1 cellular context compared by ENCODE assay signal in the genomic region with DNA sequence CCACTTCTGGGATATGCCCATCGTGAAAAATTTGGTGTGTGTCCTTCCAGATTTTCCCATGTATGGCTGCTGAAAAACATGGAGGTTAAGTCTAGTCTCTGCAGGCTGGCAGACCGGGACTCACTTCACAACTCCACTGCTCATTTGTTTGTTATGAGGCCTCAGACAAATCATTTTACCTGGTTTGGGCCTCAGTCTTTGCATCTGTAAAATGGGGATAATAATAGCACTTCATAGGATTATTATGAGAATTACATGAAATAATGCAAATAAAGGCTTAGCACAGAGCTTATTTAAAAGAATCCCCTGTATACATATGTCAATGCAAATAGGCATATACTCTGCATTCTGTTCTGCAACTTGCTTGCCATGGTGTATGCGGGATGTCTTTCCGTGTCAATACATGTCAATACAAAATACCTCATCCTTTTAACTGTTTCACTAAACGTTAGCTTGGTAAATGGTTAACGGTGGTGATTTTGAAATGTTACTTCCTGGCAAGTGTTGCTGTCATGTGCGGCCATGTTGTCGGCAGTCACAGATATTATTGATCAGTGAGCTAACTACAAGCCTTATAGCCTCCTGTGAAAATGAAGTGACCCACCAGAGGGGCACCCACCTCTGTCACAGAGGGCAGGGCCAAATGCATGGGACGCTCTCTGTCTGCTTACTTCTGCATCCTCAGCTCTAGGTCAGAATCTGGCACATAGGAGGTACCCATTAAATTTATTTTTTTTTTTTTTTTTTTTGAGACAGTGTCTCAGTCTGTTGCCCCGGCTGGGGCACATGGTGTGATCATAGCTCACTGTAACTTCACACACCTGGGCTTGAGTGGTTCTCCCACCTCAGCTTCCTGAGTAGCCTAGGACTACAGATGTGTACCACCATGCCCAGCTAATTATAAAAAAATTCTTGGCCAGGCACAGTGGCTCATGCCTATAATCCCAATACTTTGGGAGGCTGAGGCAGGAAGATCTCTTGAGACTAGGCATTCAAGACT.
TF ChIP-seq lines count a peak whose summit lies in the region.

No MANE protein-coding gene starts in this region.

TF ChIP-seq in HepG2, 621 proteins besides CTCF, POLR2A, EP300 and RAD21 (continues in another document):
- TF ChIP-seq, protein P1, sequence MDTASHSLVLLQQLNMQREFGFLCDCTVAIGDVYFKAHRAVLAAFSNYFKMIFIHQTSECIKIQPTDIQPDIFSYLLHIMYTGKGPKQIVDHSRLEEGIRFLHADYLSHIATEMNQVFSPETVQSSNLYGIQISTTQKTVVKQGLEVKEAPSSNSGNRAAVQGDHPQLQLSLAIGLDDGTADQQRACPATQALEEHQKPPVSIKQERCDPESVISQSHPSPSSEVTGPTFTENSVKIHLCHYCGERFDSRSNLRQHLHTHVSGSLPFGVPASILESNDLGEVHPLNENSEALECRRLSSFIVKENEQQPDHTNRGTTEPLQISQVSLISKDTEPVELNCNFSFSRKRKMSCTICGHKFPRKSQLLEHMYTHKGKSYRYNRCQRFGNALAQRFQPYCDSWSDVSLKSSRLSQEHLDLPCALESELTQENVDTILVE (CRISPR knock-in tag; IDR thresholded peaks at IDR 0.05), result peak; percentile 30; the same call in 1 of the 2 replicates
- TF ChIP-seq, protein P2, sequence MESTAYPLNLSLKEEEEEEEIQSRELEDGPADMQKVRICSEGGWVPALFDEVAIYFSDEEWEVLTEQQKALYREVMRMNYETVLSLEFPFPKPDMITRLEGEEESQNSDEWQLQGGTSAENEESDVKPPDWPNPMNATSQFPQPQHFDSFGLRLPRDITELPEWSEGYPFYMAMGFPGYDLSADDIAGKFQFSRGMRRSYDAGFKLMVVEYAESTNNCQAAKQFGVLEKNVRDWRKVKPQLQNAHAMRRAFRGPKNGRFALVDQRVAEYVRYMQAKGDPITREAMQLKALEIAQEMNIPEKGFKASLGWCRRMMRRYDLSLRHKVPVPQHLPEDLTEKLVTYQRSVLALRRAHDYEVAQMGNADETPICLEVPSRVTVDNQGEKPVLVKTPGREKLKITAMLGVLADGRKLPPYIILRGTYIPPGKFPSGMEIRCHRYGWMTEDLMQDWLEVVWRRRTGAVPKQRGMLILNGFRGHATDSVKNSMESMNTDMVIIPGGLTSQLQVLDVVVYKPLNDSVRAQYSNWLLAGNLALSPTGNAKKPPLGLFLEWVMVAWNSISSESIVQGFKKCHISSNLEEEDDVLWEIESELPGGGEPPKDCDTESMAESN (CRISPR knock-in tag; conservative IDR thresholded peaks at IDR 0.05), result no peak
- no peak for TF ChIP-seq KLF9 (CRISPR knock-in tag; IDR thresholded peaks at IDR 0.05; ENCODE audit: low read depth)
- no peak for TF ChIP-seq ZNF790 (CRISPR knock-in tag; IDR thresholded peaks at IDR 0.05; ENCODE audit: borderline replicate concordance)
- TF ChIP-seq, protein P3, sequence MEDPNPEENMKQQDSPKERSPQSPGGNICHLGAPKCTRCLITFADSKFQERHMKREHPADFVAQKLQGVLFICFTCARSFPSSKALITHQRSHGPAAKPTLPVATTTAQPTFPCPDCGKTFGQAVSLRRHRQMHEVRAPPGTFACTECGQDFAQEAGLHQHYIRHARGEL (CRISPR knock-in tag; IDR thresholded peaks at IDR 0.05), result no peak
- TF ChIP-seq ZNF629 (CRISPR knock-in tag; conservative IDR thresholded peaks at IDR 0.05), result peak; percentile 95
- TF ChIP-seq, protein P4, sequence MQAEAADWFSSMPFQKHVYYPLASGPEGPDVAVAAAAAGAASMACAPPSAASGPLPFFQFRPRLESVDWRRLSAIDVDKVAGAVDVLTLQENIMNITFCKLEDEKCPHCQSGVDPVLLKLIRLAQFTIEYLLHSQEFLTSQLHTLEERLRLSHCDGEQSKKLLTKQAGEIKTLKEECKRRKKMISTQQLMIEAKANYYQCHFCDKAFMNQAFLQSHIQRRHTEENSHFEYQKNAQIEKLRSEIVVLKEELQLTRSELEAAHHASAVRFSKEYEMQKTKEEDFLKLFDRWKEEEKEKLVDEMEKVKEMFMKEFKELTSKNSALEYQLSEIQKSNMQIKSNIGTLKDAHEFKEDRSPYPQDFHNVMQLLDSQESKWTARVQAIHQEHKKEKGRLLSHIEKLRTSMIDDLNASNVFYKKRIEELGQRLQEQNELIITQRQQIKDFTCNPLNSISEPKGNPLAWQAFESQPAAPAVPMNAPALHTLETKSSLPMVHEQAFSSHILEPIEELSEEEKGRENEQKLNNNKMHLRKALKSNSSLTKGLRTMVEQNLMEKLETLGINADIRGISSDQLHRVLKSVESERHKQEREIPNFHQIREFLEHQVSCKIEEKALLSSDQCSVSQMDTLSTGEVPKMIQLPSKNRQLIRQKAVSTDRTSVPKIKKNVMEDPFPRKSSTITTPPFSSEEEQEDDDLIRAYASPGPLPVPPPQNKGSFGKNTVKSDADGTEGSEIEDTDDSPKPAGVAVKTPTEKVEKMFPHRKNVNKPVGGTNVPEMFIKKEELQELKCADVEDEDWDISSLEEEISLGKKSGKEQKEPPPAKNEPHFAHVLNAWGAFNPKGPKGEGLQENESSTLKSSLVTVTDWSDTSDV (CRISPR knock-in tag; IDR thresholded peaks at IDR 0.05), result no peak
- TF ChIP-seq ZNF251 (CRISPR knock-in tag; IDR thresholded peaks at IDR 0.05), result no peak
- no peak for TF ChIP-seq ZNF354B (CRISPR knock-in tag; IDR thresholded peaks at IDR 0.05)
- TF ChIP-seq ADNP (CRISPR knock-in tag; IDR thresholded peaks at IDR 0.05), result 0 out of 2 replicates have a peak, but pooled peaks have one; percentile 26
- no peak for TF ChIP-seq ZNF570 (CRISPR knock-in tag; IDR thresholded peaks at IDR 0.05; ENCODE audit: borderline replicate concordance)
- TF ChIP-seq, protein P5, sequence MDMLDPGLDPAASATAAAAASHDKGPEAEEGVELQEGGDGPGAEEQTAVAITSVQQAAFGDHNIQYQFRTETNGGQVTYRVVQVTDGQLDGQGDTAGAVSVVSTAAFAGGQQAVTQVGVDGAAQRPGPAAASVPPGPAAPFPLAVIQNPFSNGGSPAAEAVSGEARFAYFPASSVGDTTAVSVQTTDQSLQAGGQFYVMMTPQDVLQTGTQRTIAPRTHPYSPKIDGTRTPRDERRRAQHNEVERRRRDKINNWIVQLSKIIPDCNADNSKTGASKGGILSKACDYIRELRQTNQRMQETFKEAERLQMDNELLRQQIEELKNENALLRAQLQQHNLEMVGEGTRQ (IDR thresholded peaks at IDR 0.05; ENCODE audit: low read depth, low read length), result no peak; the same call in 1 of the 2 replicates
- TF ChIP-seq, protein P5 (CRISPR knock-in tag; IDR thresholded peaks at IDR 0.05; ENCODE audit: borderline replicate concordance), result no peak
- no peak for TF ChIP-seq DNMT1 (CRISPR knock-in tag; IDR thresholded peaks at IDR 0.05)
- TF ChIP-seq RELA (CRISPR knock-in tag; IDR thresholded peaks at IDR 0.05), result no peak
- no peak for TF ChIP-seq ZNF563 (CRISPR knock-in tag; IDR thresholded peaks at IDR 0.05)
- peak; percentile 81; the same call in 1 of the 2 replicates for TF ChIP-seq ETV5 (CRISPR knock-in tag; IDR thresholded peaks at IDR 0.05; ENCODE audit: borderline replicate concordance)
- no peak for TF ChIP-seq ISX (CRISPR knock-in tag; conservative IDR thresholded peaks at IDR 0.05)
- no peak for TF ChIP-seq NFE2 (CRISPR knock-in tag; IDR thresholded peaks at IDR 0.05)
- TF ChIP-seq, protein P6, sequence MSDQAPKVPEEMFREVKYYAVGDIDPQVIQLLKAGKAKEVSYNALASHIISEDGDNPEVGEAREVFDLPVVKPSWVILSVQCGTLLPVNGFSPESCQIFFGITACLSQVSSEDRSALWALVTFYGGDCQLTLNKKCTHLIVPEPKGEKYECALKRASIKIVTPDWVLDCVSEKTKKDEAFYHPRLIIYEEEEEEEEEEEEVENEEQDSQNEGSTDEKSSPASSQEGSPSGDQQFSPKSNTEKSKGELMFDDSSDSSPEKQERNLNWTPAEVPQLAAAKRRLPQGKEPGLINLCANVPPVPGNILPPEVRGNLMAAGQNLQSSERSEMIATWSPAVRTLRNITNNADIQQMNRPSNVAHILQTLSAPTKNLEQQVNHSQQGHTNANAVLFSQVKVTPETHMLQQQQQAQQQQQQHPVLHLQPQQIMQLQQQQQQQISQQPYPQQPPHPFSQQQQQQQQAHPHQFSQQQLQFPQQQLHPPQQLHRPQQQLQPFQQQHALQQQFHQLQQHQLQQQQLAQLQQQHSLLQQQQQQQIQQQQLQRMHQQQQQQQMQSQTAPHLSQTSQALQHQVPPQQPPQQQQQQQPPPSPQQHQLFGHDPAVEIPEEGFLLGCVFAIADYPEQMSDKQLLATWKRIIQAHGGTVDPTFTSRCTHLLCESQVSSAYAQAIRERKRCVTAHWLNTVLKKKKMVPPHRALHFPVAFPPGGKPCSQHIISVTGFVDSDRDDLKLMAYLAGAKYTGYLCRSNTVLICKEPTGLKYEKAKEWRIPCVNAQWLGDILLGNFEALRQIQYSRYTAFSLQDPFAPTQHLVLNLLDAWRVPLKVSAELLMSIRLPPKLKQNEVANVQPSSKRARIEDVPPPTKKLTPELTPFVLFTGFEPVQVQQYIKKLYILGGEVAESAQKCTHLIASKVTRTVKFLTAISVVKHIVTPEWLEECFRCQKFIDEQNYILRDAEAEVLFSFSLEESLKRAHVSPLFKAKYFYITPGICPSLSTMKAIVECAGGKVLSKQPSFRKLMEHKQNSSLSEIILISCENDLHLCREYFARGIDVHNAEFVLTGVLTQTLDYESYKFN (CRISPR knock-in tag; conservative IDR thresholded peaks at IDR 0.05), result peak; percentile 69
- TF ChIP-seq SRF (IDR thresholded peaks at IDR 0.05; ENCODE audit: low read depth, low read length), result no peak
- TF ChIP-seq ZNF768 (CRISPR knock-in tag; IDR thresholded peaks at IDR 0.05), result no peak
- TF ChIP-seq ZNF44 (CRISPR knock-in tag; IDR thresholded peaks at IDR 0.05), result no peak
- TF ChIP-seq MXI1 (IDR thresholded peaks at IDR 0.05; ENCODE audit: borderline replicate concordance, low read depth, low read length), result peak; percentile 65; the same call in 1 of the 3 replicates
- TF ChIP-seq, protein P7, sequence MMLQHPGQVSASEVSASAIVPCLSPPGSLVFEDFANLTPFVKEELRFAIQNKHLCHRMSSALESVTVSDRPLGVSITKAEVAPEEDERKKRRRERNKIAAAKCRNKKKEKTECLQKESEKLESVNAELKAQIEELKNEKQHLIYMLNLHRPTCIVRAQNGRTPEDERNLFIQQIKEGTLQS (CRISPR knock-in tag; IDR thresholded peaks at IDR 0.05), result no peak
- TF ChIP-seq, protein P8, sequence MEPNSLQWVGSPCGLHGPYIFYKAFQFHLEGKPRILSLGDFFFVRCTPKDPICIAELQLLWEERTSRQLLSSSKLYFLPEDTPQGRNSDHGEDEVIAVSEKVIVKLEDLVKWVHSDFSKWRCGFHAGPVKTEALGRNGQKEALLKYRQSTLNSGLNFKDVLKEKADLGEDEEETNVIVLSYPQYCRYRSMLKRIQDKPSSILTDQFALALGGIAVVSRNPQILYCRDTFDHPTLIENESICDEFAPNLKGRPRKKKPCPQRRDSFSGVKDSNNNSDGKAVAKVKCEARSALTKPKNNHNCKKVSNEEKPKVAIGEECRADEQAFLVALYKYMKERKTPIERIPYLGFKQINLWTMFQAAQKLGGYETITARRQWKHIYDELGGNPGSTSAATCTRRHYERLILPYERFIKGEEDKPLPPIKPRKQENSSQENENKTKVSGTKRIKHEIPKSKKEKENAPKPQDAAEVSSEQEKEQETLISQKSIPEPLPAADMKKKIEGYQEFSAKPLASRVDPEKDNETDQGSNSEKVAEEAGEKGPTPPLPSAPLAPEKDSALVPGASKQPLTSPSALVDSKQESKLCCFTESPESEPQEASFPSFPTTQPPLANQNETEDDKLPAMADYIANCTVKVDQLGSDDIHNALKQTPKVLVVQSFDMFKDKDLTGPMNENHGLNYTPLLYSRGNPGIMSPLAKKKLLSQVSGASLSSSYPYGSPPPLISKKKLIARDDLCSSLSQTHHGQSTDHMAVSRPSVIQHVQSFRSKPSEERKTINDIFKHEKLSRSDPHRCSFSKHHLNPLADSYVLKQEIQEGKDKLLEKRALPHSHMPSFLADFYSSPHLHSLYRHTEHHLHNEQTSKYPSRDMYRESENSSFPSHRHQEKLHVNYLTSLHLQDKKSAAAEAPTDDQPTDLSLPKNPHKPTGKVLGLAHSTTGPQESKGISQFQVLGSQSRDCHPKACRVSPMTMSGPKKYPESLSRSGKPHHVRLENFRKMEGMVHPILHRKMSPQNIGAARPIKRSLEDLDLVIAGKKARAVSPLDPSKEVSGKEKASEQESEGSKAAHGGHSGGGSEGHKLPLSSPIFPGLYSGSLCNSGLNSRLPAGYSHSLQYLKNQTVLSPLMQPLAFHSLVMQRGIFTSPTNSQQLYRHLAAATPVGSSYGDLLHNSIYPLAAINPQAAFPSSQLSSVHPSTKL (CRISPR knock-in tag; IDR thresholded peaks at IDR 0.05), result peak; percentile 76
- TF ChIP-seq HIVEP1 (CRISPR knock-in tag; IDR thresholded peaks at IDR 0.05), result no peak
- no peak for TF ChIP-seq DR1 (CRISPR knock-in tag; IDR thresholded peaks at IDR 0.05)
- TF ChIP-seq, protein P9, sequence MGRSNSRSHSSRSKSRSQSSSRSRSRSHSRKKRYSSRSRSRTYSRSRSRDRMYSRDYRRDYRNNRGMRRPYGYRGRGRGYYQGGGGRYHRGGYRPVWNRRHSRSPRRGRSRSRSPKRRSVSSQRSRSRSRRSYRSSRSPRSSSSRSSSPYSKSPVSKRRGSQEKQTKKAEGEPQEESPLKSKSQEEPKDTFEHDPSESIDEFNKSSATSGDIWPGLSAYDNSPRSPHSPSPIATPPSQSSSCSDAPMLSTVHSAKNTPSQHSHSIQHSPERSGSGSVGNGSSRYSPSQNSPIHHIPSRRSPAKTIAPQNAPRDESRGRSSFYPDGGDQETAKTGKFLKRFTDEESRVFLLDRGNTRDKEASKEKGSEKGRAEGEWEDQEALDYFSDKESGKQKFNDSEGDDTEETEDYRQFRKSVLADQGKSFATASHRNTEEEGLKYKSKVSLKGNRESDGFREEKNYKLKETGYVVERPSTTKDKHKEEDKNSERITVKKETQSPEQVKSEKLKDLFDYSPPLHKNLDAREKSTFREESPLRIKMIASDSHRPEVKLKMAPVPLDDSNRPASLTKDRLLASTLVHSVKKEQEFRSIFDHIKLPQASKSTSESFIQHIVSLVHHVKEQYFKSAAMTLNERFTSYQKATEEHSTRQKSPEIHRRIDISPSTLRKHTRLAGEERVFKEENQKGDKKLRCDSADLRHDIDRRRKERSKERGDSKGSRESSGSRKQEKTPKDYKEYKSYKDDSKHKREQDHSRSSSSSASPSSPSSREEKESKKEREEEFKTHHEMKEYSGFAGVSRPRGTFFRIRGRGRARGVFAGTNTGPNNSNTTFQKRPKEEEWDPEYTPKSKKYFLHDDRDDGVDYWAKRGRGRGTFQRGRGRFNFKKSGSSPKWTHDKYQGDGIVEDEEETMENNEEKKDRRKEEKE (IDR thresholded peaks at IDR 0.05), result no peak
- TF ChIP-seq, protein P10, sequence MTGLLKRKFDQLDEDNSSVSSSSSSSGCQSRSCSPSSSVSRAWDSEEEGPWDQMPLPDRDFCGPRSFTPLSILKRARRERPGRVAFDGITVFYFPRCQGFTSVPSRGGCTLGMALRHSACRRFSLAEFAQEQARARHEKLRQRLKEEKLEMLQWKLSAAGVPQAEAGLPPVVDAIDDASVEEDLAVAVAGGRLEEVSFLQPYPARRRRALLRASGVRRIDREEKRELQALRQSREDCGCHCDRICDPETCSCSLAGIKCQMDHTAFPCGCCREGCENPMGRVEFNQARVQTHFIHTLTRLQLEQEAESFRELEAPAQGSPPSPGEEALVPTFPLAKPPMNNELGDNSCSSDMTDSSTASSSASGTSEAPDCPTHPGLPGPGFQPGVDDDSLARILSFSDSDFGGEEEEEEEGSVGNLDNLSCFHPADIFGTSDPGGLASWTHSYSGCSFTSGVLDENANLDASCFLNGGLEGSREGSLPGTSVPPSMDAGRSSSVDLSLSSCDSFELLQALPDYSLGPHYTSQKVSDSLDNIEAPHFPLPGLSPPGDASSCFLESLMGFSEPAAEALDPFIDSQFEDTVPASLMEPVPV (CRISPR knock-in tag; IDR thresholded peaks at IDR 0.05), result no peak
- TF ChIP-seq MED13 (CRISPR knock-in tag; IDR thresholded peaks at IDR 0.05), result no peak
- no peak for TF ChIP-seq ZNF850 (CRISPR knock-in tag; conservative IDR thresholded peaks at IDR 0.05)
